ENCODE assay signal across 25 cellular contexts in genomic region chr2:219962801-219963200, GRCh38.
DNase-seq lines count a peak whose midpoint lies in the region; FAIRE-seq and TF ChIP-seq lines count a peak whose summit lies in the region.
"Had no signal": no experiment of that assay in that cellular context is flagged by ENCODE, and none has a peak within 500 bp of the region (broad histone marks: within the 10 kb centered on the region; RNA-seq: fewer than 3 reads in every experiment).

No MANE protein-coding gene starts in this region.

- H3K4me1 Mint-ChIP-seq in astrocyte (ENCODE audit: low read depth, unreplicated experiment) (no peaks in the 10 kb centered on the region), endodermal cell (peaks cover 54% of the 10 kb centered on the region), nephron progenitor cell (peaks cover 41% of the 10 kb centered on the region)
- H3K4me1 Mint-ChIP-seq: CD14-positive monocyte; CD4-positive, alpha-beta memory T cell; CD4-positive, CD25-positive, alpha-beta regulatory T cell; CD8-positive, alpha-beta memory T cell had no signal

- H3K4me3 Mint-ChIP-seq in astrocyte (ENCODE audit: unreplicated experiment) (no peak overlapping the region), endodermal cell (no peak overlapping the region), nephron progenitor cell (no peak overlapping the region)
- H3K4me3 Mint-ChIP-seq: CD14-positive monocyte; CD4-positive, alpha-beta memory T cell; CD4-positive, CD25-positive, alpha-beta regulatory T cell; CD8-positive, alpha-beta memory T cell had no signal

- H3K9me3 ChIP-seq in astrocyte (ENCODE audit: insufficient read depth, low read depth, low read length) (no peaks in the 10 kb centered on the region), endodermal cell (ENCODE audit: control insufficient read depth, low read length) (no peaks in the 10 kb centered on the region)
- H3K9me3 ChIP-seq: BE2C, BLaER1 had no signal

- H4K20me1 ChIP-seq in astrocyte (ENCODE audit: insufficient read depth, low read length), result no peaks in the 10 kb centered on the region
- H4K20me1 ChIP-seq: BLaER1 had no signal

- H3K4me3 ChIP-seq in astrocyte (ENCODE audit: insufficient read depth, low read depth, low read length) (no peak overlapping the region), endodermal cell (ENCODE audit: low read length) (no peak overlapping the region)
- H3K4me3 ChIP-seq: BLaER1, GM12878 had no signal

- H3K9ac ChIP-seq in astrocyte (ENCODE audit: low read length) (no peak overlapping the region), endodermal cell (ENCODE audit: extremely low read depth, low read length, poor library complexity, severe bottlenecking) (no peak overlapping the region)
- H3K9ac ChIP-seq: BLaER1 had no signal

- H3K27ac ChIP-seq in astrocyte (ENCODE audit: low read depth, low read length) (no peak overlapping the region), endodermal cell (ENCODE audit: low read depth, low read length) (no peak overlapping the region)
- H3K27ac ChIP-seq: BLaER1 had no signal

- no peaks in the 10 kb centered on the region for H3K79me2 ChIP-seq in astrocyte (ENCODE audit: insufficient read depth, low read length)

- peak; percentile 58 for FAIRE-seq in astrocyte (lab: Jason Lieb, UNC)
- FAIRE-seq: A204.1, GM12878, GM12892, GM18507 had no signal

- peaks cover 8% of the 10 kb centered on the region for H3K9me3 Mint-ChIP-seq in astrocyte (ENCODE audit: unreplicated experiment)
- peaks cover 2% of the 10 kb centered on the region for H3K9me3 Mint-ChIP-seq in endodermal cell
- peaks cover 6% of the 10 kb centered on the region for H3K9me3 Mint-ChIP-seq in nephron progenitor cell

- WGBS in endodermal cell (ENCODE audit: insufficient coverage in 1 of 2, insufficient read length in 1 of 2), 2 experiments, result 23 to 69% methylated on average over 2 of the region's 2 CpGs

- no peak for TF ChIP-seq CTCF in astrocyte (IDR thresholded peaks at IDR 0.05; ENCODE audit: insufficient read depth, low read depth, low read length)
- TF ChIP-seq CTCF in endodermal cell (conservative IDR thresholded peaks at IDR 0.05), result no peak
- TF ChIP-seq CTCF in nephron progenitor cell (IDR thresholded peaks at IDR 0.05), result no peak

- H2AFZ ChIP-seq in astrocyte (ENCODE audit: low read depth, low read length), result no peak overlapping the region

- H3K36me3 Mint-ChIP-seq in astrocyte (ENCODE audit: low read depth, unreplicated experiment) (no peaks in the 10 kb centered on the region), endodermal cell (ENCODE audit: low read depth) (no peaks in the 10 kb centered on the region), nephron progenitor cell (ENCODE audit: low read depth) (peaks cover 3% of the 10 kb centered on the region)
- H3K36me3 Mint-ChIP-seq: CD14-positive monocyte; CD4-positive, alpha-beta memory T cell; CD4-positive, CD25-positive, alpha-beta regulatory T cell; CD8-positive, alpha-beta memory T cell had no signal

- no peaks in the 10 kb centered on the region for H3K4me1 ChIP-seq in astrocyte (ENCODE audit: insufficient read depth, low read length)
- H3K4me1 ChIP-seq in endodermal cell (ENCODE audit: control insufficient read depth, insufficient read depth, low read length), result peaks cover 19% of the 10 kb centered on the region
- H3K4me1 ChIP-seq: BE2C, BLaER1 had no signal

- no peaks in the 10 kb centered on the region for H3K36me3 ChIP-seq in astrocyte (ENCODE audit: insufficient read depth, low read length)
- no peaks in the 10 kb centered on the region for H3K36me3 ChIP-seq in endodermal cell (ENCODE audit: control insufficient read depth, insufficient read depth, low read length)
- H3K36me3 ChIP-seq: BE2C, BLaER1 had no signal

- H3K27ac Mint-ChIP-seq in astrocyte (ENCODE audit: unreplicated experiment) (no peak overlapping the region), endodermal cell (peak overlapping the region; percentile 63), nephron progenitor cell (peak overlapping the region; percentile 88)
- H3K27ac Mint-ChIP-seq: CD14-positive monocyte; CD4-positive, alpha-beta memory T cell; CD4-positive, CD25-positive, alpha-beta regulatory T cell; CD8-positive, alpha-beta memory T cell had no signal

- DNase-seq in astrocyte (ENCODE audit: low read depth) (no peak), endodermal cell (no peak), nephron progenitor cell (no peak), NAMALWA (ENCODE audit: low spot score) (no peak), NCI-H2171 (lab: John Stamatoyannopoulos, UW) (no peak)
- DNase-seq: 8988T; ACHN; BE2C; C1 segment of cervical spinal cord; CD4-positive, alpha-beta memory T cell; CD4-positive, CD25-positive, alpha-beta regulatory T cell; CD8-positive, alpha-beta memory T cell; COR-L47; DMS 273 treated with DMSO at 0.1 percent for 48 hours; DMS53; DMS79; DND-41; EL; GDM1 had no signal

- H3K27me3 Mint-ChIP-seq in astrocyte (ENCODE audit: low read depth, unreplicated experiment), result peaks cover 10% of the 10 kb centered on the region
- peaks cover 4% of the 10 kb centered on the region for H3K27me3 Mint-ChIP-seq in endodermal cell (ENCODE audit: insufficient read depth)
- no peaks in the 10 kb centered on the region for H3K27me3 Mint-ChIP-seq in nephron progenitor cell (ENCODE audit: low read depth, poor library complexity)
- H3K27me3 Mint-ChIP-seq: CD4-positive, CD25-positive, alpha-beta regulatory T cell; CD8-positive, alpha-beta memory T cell had no signal

- H3K27me3 ChIP-seq in astrocyte (ENCODE audit: insufficient read depth, low read length) (no peaks in the 10 kb centered on the region), endodermal cell (ENCODE audit: control insufficient read depth, insufficient read depth, low read length, poor library complexity, severe bottlenecking) (no peaks in the 10 kb centered on the region)
- H3K27me3 ChIP-seq: BE2C, BLaER1 had no signal

- H3K4me2 ChIP-seq in astrocyte (ENCODE audit: low read length), result no peak overlapping the region
- H3K4me2 ChIP-seq: BLaER1 had no signal
